In genomic region chr2:241613018-241613780, GRCh38 we compare ENCODE assay signal across 20 cellular contexts. TPM values are rescaled to one million over a fixed set of nuclear protein-coding genes. Genes with fewer than 3 reads are reported as not detected.
DNase-seq lines count a peak whose midpoint lies in the region; ATAC-seq and TF ChIP-seq lines count a peak whose summit lies in the region.
"Had no signal": no experiment of that assay in that cellular context is flagged by ENCODE, and none has a peak within 500 bp of the region (broad histone marks: within the 10 kb centered on the region; RNA-seq: fewer than 3 reads in every experiment).

No MANE protein-coding gene starts in this region.

- ATAC-seq in GM18907 (IDR thresholded peaks at IDR 0.05; ENCODE audit: unreplicated experiment) (no peak), HG02840 (IDR thresholded peaks at IDR 0.05; ENCODE audit: low FRiP score, unreplicated experiment) (no peak), HG03025 (IDR thresholded peaks at IDR 0.05; ENCODE audit: low FRiP score, unreplicated experiment) (no peak)
- ATAC-seq: pancreas had no signal

- H3K4me1 ChIP-seq in breast epithelium, result peaks cover 0 to 6% of the 10 kb centered on the region in 2 donors
- peaks cover 11% of the 10 kb centered on the region for H3K4me1 ChIP-seq in mammary epithelial cell (ENCODE audit: insufficient read depth, low read length)
- H3K4me1 ChIP-seq in mesenchymal stem cell (ENCODE audit: control insufficient read depth, insufficient read depth, low read depth, low read length), result peaks cover 19% of the 10 kb centered on the region
- H3K4me1 ChIP-seq: pancreas had no signal

- H3K4me3 ChIP-seq in breast epithelium, result no peak overlapping the region
- no peak overlapping the region for H3K4me3 ChIP-seq in mammary epithelial cell (replicated peaks in 1 of 3; ENCODE audit: insufficient read depth in 1 of 3, low read depth in 2 of 3, low read length in 3 of 3)
- no peak overlapping the region for H3K4me3 ChIP-seq in cardiac fibroblast (replicated peaks in 1 of 2; ENCODE audit: low read depth in 2 of 2, low read length in 2 of 2)
- H3K4me3 ChIP-seq in mesenchymal stem cell (ENCODE audit: insufficient read depth in 1 of 2, low read depth in 1 of 2, low read length in 2 of 2), result peak overlapping the region in 1 of 2 experiments; percentile 23
- H3K4me3 ChIP-seq: pancreas, PC-9 had no signal

- peaks cover 84% of the 10 kb centered on the region for H3K79me2 ChIP-seq in mammary epithelial cell (ENCODE audit: insufficient read depth, low read length)

- H4K8ac ChIP-seq in mesenchymal stem cell (ENCODE audit: low read length), result peak overlapping the region; percentile 32

- no peak overlapping the region for H3K14ac ChIP-seq in mesenchymal stem cell (ENCODE audit: low read length in 2 of 2)

- H2AFZ ChIP-seq in mammary epithelial cell (ENCODE audit: low read depth, low read length), result no peak overlapping the region
- H2AFZ ChIP-seq in mesenchymal stem cell (ENCODE audit: low read depth, low read length), result no peak overlapping the region
- H2AFZ ChIP-seq: PC-9 had no signal

- CTCF ChIA-PET in mammary epithelial cell (lab: Charles Lee; ENCODE audit: low non-redundant PET), result no interaction called here

- H2BK5ac ChIP-seq in mesenchymal stem cell (ENCODE audit: low read depth, low read length, poor library complexity, severe bottlenecking), result no peak overlapping the region

- peaks cover 43% of the 10 kb centered on the region for H3K79me1 ChIP-seq in mesenchymal stem cell (replicated peaks; ENCODE audit: low read length, poor library complexity, severe bottlenecking)

- no TSS peak for BruUV-seq in mammary epithelial cell (replicated peaks; lab: Mats Ljungman, UMichigan)

- H3K36me3 ChIP-seq in breast epithelium (no peaks in the 10 kb centered on the region), mammary epithelial cell (ENCODE audit: insufficient read depth, low read length) (peaks cover 3% of the 10 kb centered on the region), mesenchymal stem cell (ENCODE audit: control insufficient read depth in 1 of 2, insufficient read depth in 2 of 2, low read depth in 1 of 2, low read length in 2 of 2) (peaks cover 0 to 19% of the 10 kb centered on the region in 2 experiments)
- H3K36me3 ChIP-seq: pancreas had no signal

- TF ChIP-seq CTCF in breast epithelium (IDR thresholded peaks at IDR 0.05), result no peak
- no peak for TF ChIP-seq CTCF in mammary epithelial cell (conservative IDR thresholded peaks at IDR 0.05 in 1 of 2, IDR thresholded peaks at IDR 0.05 in 1 of 2; ENCODE audit: extremely low read depth in 1 of 2, insufficient read depth in 1 of 2, low read depth in 1 of 2, low read length in 2 of 2)
- TF ChIP-seq CTCF in cardiac fibroblast (IDR thresholded peaks at IDR 0.05; ENCODE audit: low read depth, low read length), result no peak

- H3K27me3 ChIP-seq in breast epithelium (no peaks in the 10 kb centered on the region), mammary epithelial cell (ENCODE audit: insufficient read depth, low read length) (no peaks in the 10 kb centered on the region), mesenchymal stem cell (ENCODE audit: control insufficient read depth in 1 of 2, insufficient read depth in 1 of 2, low read length in 2 of 2) (no peaks in the 10 kb centered on the region)
- H3K27me3 ChIP-seq: pancreas had no signal

- in situ Hi-C loops in mammary epithelial cell (cut with MboI; ENCODE audit: low sequenced_read_pairs in 2 of 2), result no loop called here

- DNase-seq in breast epithelium (ENCODE audit: low spot score in 2 of 2) (no peak), mammary epithelial cell (no peak), cardiac fibroblast (ENCODE audit: low read depth in 2 of 2) (peak; percentile 83 to 84), mesenchymal stem cell (peak; percentile 39), COLO668 (lab: John Stamatoyannopoulos, UW; ENCODE audit: unreplicated experiment) (no peak)
- DNase-seq: activated CD4-positive, alpha-beta T cell treated with anti-CD3 and anti-CD28 coated beads for 4 hours; activated CD8-positive, alpha-beta memory T cell treated with anti-CD3 and anti-CD28 coated beads, Interleukin-2, amount 50 U/mL, for 48 hours; activated naive CD4-positive, alpha-beta T cell treated with anti-CD3 and anti-CD28 coated beads, Interleukin-2, amount 10 ng/mL, durations not matched to agents 7 days and 5 days; Calu3; islet precursor cell; KBM-7; NCI-H1105 treated with DMSO at 0.1 percent for 48 hours; NCI-H526; PC-9; stimulated activated CD4-positive, alpha-beta T cell treated with anti-CD3 and anti-CD28 coated beads, Interleukin-12 subunit alpha, Interleukin-12 subunit beta, amount 100 ng/mL, for 4 hours had no signal

- H2BK120ac ChIP-seq in mesenchymal stem cell (ENCODE audit: low read depth, low read length), result no peak overlapping the region

- dilution Hi-C loops in mammary epithelial cell (cut with HindIII; ENCODE audit: low sequenced_read_pairs), result no loop called here

- H2BK15ac ChIP-seq in mesenchymal stem cell (ENCODE audit: low read depth, poor library complexity, severe bottlenecking), result no peak overlapping the region

- H3K4ac ChIP-seq in mesenchymal stem cell (ENCODE audit: low read depth in 1 of 2, low read length in 2 of 2), result no peak overlapping the region

- WGBS in mammary epithelial cell (ENCODE audit: low coverage, missing lambda C conversion rate), result 83% methylated on average over 15 of the region's 15 CpGs
- 92% methylated on average over 14 of the region's 15 CpGs for WGBS in mesenchymal stem cell

- no peak for TF ChIP-seq POLR2A in breast epithelium (IDR thresholded peaks at IDR 0.05)

- peak overlapping the region; percentile 45 to 64 for H3K27ac ChIP-seq in breast epithelium
- no peak overlapping the region for H3K27ac ChIP-seq in mammary epithelial cell (ENCODE audit: insufficient read depth, low read depth, low read length)
- no peak overlapping the region for H3K27ac ChIP-seq in mesenchymal stem cell (ENCODE audit: low read length, poor library complexity, severe bottlenecking)
- H3K27ac ChIP-seq: HL-60, pancreas, PC-9 had no signal

- H2BK12ac ChIP-seq in mesenchymal stem cell (ENCODE audit: low read length in 2 of 2), result no peak overlapping the region

- no peak overlapping the region for H3K4me2 ChIP-seq in mammary epithelial cell (ENCODE audit: insufficient read depth, low read depth, low read length)
- H3K4me2 ChIP-seq in mesenchymal stem cell (ENCODE audit: low read length, poor library complexity, severe bottlenecking), result no peak overlapping the region
- H3K4me2 ChIP-seq: PC-9 had no signal

- no peaks in the 10 kb centered on the region for H4K20me1 ChIP-seq in mammary epithelial cell (ENCODE audit: insufficient read depth, low read length)

- intact Hi-C loops in breast epithelium (cut with DNase I; ENCODE audit: low total_unique reads) (no loop called here), mammary epithelial cell (cut with micrococcal nuclease) (no loop called here)

- H3K9ac ChIP-seq in mammary epithelial cell (ENCODE audit: insufficient read depth, low read length) (no peak overlapping the region), mesenchymal stem cell (ENCODE audit: low read length) (peak overlapping the region; percentile 75)

- no peak overlapping the region for H3K18ac ChIP-seq in mesenchymal stem cell (ENCODE audit: low read depth in 1 of 2, low read length in 2 of 2)

- no peak overlapping the region for H4K91ac ChIP-seq in mesenchymal stem cell (ENCODE audit: low read length)

- H3K9me3 ChIP-seq in breast epithelium (no peaks in the 10 kb centered on the region), mammary epithelial cell (replicated peaks; ENCODE audit: insufficient read depth, low read length) (no peaks in the 10 kb centered on the region), mesenchymal stem cell (ENCODE audit: control insufficient read depth, low read length) (no peaks in the 10 kb centered on the region)
- H3K9me3 ChIP-seq: pancreas had no signal

- H3K23ac ChIP-seq in mesenchymal stem cell (ENCODE audit: low read length in 2 of 2), result no peak overlapping the region

- H2AK5ac ChIP-seq in mesenchymal stem cell (ENCODE audit: low read length, severe bottlenecking), result no peak overlapping the region

RNA-seq across cellular contexts. Expression of gene THAP4, which starts 23.8 kb away (rescaled TPM):
- total RNA-seq in breast epithelium (10 to 100 TPM; 35.3 to 45.9 (median 38.1) TPM), mammary epithelial cell (10 to 100 TPM; 35.8 to 61.1 TPM)
- polyA plus RNA-seq in mammary epithelial cell, result 47.5 TPM
- polyA minus RNA-seq in mammary epithelial cell, result 28.6 TPM
- polyA plus RNA-seq in mesenchymal stem cell (2013, experiment 1 of 2), result 43.7 TPM
- 43.3 TPM for polyA plus RNA-seq in mesenchymal stem cell (2013, experiment 2 of 2)

RNA-seq across cellular contexts. Expression of gene ATG4B, which starts 24.3 kb away (rescaled TPM):
- total RNA-seq in breast epithelium, result 10 to 100 TPM; 47.7 to 71.1 (median 64.2) TPM
- 10 to 100 TPM; 70.3 to 81.0 TPM for total RNA-seq in mammary epithelial cell
- 97.2 TPM for polyA plus RNA-seq in mammary epithelial cell
- polyA minus RNA-seq in mammary epithelial cell, result 75.8 TPM
- polyA plus RNA-seq in mesenchymal stem cell (2013, experiment 1 of 2), result 50.1 TPM
- 44.5 TPM for polyA plus RNA-seq in mesenchymal stem cell (2013, experiment 2 of 2)

RNA-seq across cellular contexts. Expression of gene BOK, which starts 54.7 kb away (rescaled TPM):
- 10 to 100 TPM; 32.2 to 77.6 (median 40.3) TPM for total RNA-seq in breast epithelium
- 10 to 100 TPM; 21.3 to 38.5 TPM for total RNA-seq in mammary epithelial cell
- 23.3 TPM for polyA plus RNA-seq in mammary epithelial cell
- polyA minus RNA-seq in mammary epithelial cell, result 7.2 TPM
- polyA plus RNA-seq in mesenchymal stem cell (2013, experiment 1 of 2), result 16.6 TPM
- 17.5 TPM for polyA plus RNA-seq in mesenchymal stem cell (2013, experiment 2 of 2)

Comparison
In these comparisons a context has a peak if more than half of its experiments do, and no peak if none do; other contexts are left out.
1. H3K27ac ChIP-seq: peak in breast epithelium (2 of 2); none in mammary epithelial cell (single experiment) and mesenchymal stem cell (single experiment).
2. DNase-seq: peak in cardiac fibroblast (2 of 2) and mesenchymal stem cell (single experiment); none in breast epithelium (0 of 2), mammary epithelial cell (single experiment) and COLO668 (single experiment).